17 cellular contexts compared by ENCODE assay signal in the genomic region with DNA sequence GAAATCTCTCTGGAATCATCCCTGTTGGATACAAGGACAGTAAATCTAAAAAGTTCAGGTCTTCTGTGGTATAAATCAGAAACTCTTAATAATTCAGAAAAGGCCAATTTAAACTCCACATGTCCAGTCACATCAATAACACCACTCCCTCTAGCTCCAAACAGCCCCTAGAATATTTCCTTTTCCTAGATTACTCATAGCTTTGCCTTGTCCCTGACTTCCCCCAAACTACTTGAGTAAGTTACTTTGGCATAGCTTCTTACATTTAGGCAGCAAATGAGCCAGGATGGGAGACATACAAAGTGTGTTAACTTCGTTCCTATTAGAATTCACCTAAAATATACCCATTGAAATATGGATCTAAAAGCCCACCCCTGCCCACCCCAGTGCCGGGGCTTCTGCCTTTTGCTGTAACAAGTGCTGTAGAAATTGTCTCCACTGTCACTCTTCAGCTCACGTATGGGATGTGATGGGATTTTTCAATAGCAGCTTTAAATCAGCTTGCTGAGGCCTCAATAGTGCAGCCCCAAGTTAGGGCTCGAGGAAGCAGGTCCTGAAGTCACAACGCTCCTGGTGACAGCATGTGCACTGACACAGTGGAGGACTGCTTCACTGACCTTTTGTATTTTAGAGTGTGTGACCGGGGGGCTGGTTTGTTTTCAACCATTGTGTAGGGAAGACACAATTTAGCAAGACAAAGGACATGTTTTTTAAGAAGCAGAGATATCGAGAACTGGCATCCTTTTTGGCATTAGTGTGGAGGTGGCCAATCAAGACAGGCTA.
"Had no signal": no experiment of that assay in that cellular context is flagged by ENCODE, and none has a peak within 500 bp of the region (broad histone marks: within the 10 kb centered on the region; RNA-seq: fewer than 3 reads in every experiment).

No MANE protein-coding gene starts in this region.

- H3K27me3 ChIP-seq: neutrophil, thyroid gland had no signal

- H3K9me3 Mint-ChIP-seq: activated CD4-positive, alpha-beta T cell treated with anti-CD3 and anti-CD28 coated beads, Interleukin-2, amount 10 ng/mL, durations not matched to agents 24 days and 14 days; activated naive CD8-positive, alpha-beta T cell treated with anti-CD3 and anti-CD28 coated beads for 36 hours; memory B cell; naive thymus-derived CD4-positive, alpha-beta T cell; stimulated activated effector memory CD8-positive, alpha-beta T cell treated with anti-CD3 and anti-CD28 coated beads, Interleukin-12 subunit alpha, Interleukin-12 subunit beta, amount 100 ng/mL, for 72 hours had no signal

- H3K4me3 Mint-ChIP-seq: activated CD4-positive, alpha-beta T cell treated with anti-CD3 and anti-CD28 coated beads, Interleukin-2, amount 10 ng/mL, durations not matched to agents 24 days and 14 days; activated CD8-positive, alpha-beta T cell treated with anti-CD3 and anti-CD28 coated beads, Interleukin-2, amount 10 ng/mL, durations not matched to agents 7 days and 5 days; activated naive CD8-positive, alpha-beta T cell treated with anti-CD3 and anti-CD28 coated beads for 36 hours; memory B cell; naive thymus-derived CD4-positive, alpha-beta T cell; stimulated activated effector memory CD8-positive, alpha-beta T cell treated with anti-CD3 and anti-CD28 coated beads, Interleukin-12 subunit alpha, Interleukin-12 subunit beta, amount 100 ng/mL, for 72 hours had no signal

- H3K4me1 ChIP-seq: gastroesophageal sphincter, parathyroid adenoma, thyroid gland had no signal

- ATAC-seq: activated CD8-positive, alpha-beta T cell treated with anti-CD3 and anti-CD28 coated beads, Interleukin-2, amount 10 ng/mL, durations not matched to agents 7 days and 5 days; gastroesophageal sphincter; left lobe of liver; mucosa of descending colon; naive thymus-derived CD4-positive, alpha-beta T cell; stimulated activated effector memory CD8-positive, alpha-beta T cell treated with anti-CD3 and anti-CD28 coated beads, Interleukin-12 subunit alpha, Interleukin-12 subunit beta, amount 100 ng/mL, for 72 hours had no signal

- H2AFZ ChIP-seq: parathyroid adenoma had no signal

- H3K36me3 Mint-ChIP-seq: activated naive CD8-positive, alpha-beta T cell treated with anti-CD3 and anti-CD28 coated beads for 36 hours; memory B cell; naive thymus-derived CD4-positive, alpha-beta T cell; stimulated activated effector memory CD8-positive, alpha-beta T cell treated with anti-CD3 and anti-CD28 coated beads, Interleukin-12 subunit alpha, Interleukin-12 subunit beta, amount 100 ng/mL, for 72 hours had no signal

- H3K36me3 ChIP-seq: gastroesophageal sphincter, neutrophil, thyroid gland had no signal

- H3K27ac ChIP-seq: gastroesophageal sphincter, neutrophil, parathyroid adenoma, thyroid gland had no signal

- H3K4me3 ChIP-seq: gastroesophageal sphincter, mucosa of descending colon, thyroid gland had no signal

- H3K4me1 Mint-ChIP-seq: activated CD4-positive, alpha-beta T cell treated with anti-CD3 and anti-CD28 coated beads, Interleukin-2, amount 10 ng/mL, durations not matched to agents 24 days and 14 days; activated naive CD8-positive, alpha-beta T cell treated with anti-CD3 and anti-CD28 coated beads for 36 hours; memory B cell; naive thymus-derived CD4-positive, alpha-beta T cell; stimulated activated effector memory CD8-positive, alpha-beta T cell treated with anti-CD3 and anti-CD28 coated beads, Interleukin-12 subunit alpha, Interleukin-12 subunit beta, amount 100 ng/mL, for 72 hours had no signal

- DNase-seq: activated CD4-positive, alpha-beta T cell treated with anti-CD3 and anti-CD28 coated beads, Interleukin-2, amount 10 ng/mL, durations not matched to agents 24 days and 14 days; activated CD4-positive, CD25-positive, alpha-beta regulatory T cell; activated CD8-positive, alpha-beta memory T cell treated with anti-CD3 and anti-CD28 coated beads, Interleukin-2, amount 50 U/mL, for 4 hours; activated CD8-positive, alpha-beta T cell treated with anti-CD3 and anti-CD28 coated beads, Interleukin-2, amount 10 ng/mL, durations not matched to agents 7 days and 5 days; activated gamma-delta T cell treated with Interleukin-2 at 50 U/mL for 16 hours; activated naive CD8-positive, alpha-beta T cell treated with anti-CD3 and anti-CD28 coated beads for 36 hours; mucosa of descending colon; naive thymus-derived CD4-positive, alpha-beta T cell; retina; SW 1271; thyroid gland had no signal

- H3K79me2 ChIP-seq: parathyroid adenoma had no signal

- H3K27ac Mint-ChIP-seq: activated CD4-positive, alpha-beta T cell treated with anti-CD3 and anti-CD28 coated beads, Interleukin-2, amount 10 ng/mL, durations not matched to agents 24 days and 14 days; activated CD8-positive, alpha-beta T cell treated with anti-CD3 and anti-CD28 coated beads, Interleukin-2, amount 10 ng/mL, durations not matched to agents 7 days and 5 days; activated naive CD8-positive, alpha-beta T cell treated with anti-CD3 and anti-CD28 coated beads for 36 hours; memory B cell; naive thymus-derived CD4-positive, alpha-beta T cell; stimulated activated effector memory CD8-positive, alpha-beta T cell treated with anti-CD3 and anti-CD28 coated beads, Interleukin-12 subunit alpha, Interleukin-12 subunit beta, amount 100 ng/mL, for 72 hours had no signal
